Comparison of ENCODE assay signal across 8 cellular contexts in the genomic region with DNA sequence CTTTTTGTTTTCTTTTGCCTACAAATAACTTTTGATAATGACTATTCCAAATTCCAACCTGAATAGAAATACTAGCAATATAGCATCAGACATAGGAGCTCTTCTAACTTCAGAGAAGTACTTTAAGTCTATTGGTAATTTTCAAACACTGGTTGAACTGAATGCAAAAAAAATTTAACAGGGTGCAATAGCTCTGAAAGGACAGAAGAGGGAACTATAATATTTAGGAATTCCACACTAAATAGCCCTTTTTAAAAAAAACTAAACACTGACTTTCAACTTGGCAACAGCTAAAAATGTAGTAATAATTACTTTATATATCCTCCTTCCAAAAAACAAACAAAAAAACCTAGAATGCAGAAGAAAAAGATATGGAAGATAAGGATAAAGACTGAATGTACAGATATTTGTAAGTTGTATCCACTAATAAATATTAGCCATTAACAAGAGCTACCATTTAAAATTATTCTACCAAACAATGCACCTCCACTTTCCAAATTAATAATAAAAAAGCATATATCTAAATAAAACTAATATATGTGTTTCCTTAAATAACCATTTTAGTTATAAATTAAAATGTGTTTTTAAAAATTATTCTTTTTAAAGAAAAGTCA.
DNase-seq lines count a peak whose midpoint lies in the region; ATAC-seq and TF ChIP-seq lines count a peak whose summit lies in the region.

No MANE protein-coding gene starts in this region.

- H4K20me1 ChIP-seq in SU-DHL-6 (ENCODE audit: low read depth, low read length), result peaks cover 3% of the 10 kb centered on the region; the same call in 1 of the 2 replicates

- ATAC-seq in HG02870 (IDR thresholded peaks at IDR 0.05; ENCODE audit: unreplicated experiment) (no peak), HG02763 (IDR thresholded peaks at IDR 0.05; ENCODE audit: unreplicated experiment) (no peak)

- no peak overlapping the region for H3K9ac ChIP-seq in SU-DHL-6 (ENCODE audit: low read length)

- H2AFZ ChIP-seq in SU-DHL-6 (ENCODE audit: low read depth, low read length, severe bottlenecking), result no peak overlapping the region

- TF ChIP-seq CTCF in BE2C (IDR thresholded peaks at IDR 0.05; ENCODE audit: low read depth, low read length), result peak; percentile 57
- peak; percentile 41 for TF ChIP-seq CTCF in HFF-Myc (IDR thresholded peaks at IDR 0.05; ENCODE audit: low read depth, low read length, missing control alignments)
- TF ChIP-seq CTCF in SU-DHL-6 (IDR thresholded peaks at IDR 0.05; ENCODE audit: insufficient read depth, low read length, poor library complexity, severe bottlenecking), result peak; percentile 76

- DNase-seq in BE2C (no peak), HFF-Myc (ENCODE audit: extremely low read depth, low read depth) (no peak), germinal center (ENCODE audit: low spot score) (peak; percentile 27)
- no peak for DNase-seq in activated CD4-positive, alpha-beta T cell treated with anti-CD3 and anti-CD28 coated beads for 4 hours
- DNase-seq in stimulated activated CD4-positive, alpha-beta T cell treated with anti-CD3 and anti-CD28 coated beads, Interleukin-15, amount 100 ng/mL, for 24 hours, result no peak

- H3K9me2 ChIP-seq in SU-DHL-6 (replicated peaks; ENCODE audit: insufficient read depth, low read length), result no peaks in the 10 kb centered on the region

- peaks cover 88% of the 10 kb centered on the region for H3K79me2 ChIP-seq in SU-DHL-6 (ENCODE audit: insufficient read depth, low read length)

- no peaks in the 10 kb centered on the region; the same call in 1 of the 2 replicates for H3K4me1 ChIP-seq in BE2C

- H3K9me3 ChIP-seq in BE2C, result no peaks in the 10 kb centered on the region
- H3K9me3 ChIP-seq in SU-DHL-6 (ENCODE audit: insufficient read depth, low read length), result no peaks in the 10 kb centered on the region

- H3K4me3 ChIP-seq in BE2C (ENCODE audit: low read depth, low read length), result no peak overlapping the region
- no peak overlapping the region for H3K4me3 ChIP-seq in HFF-Myc (replicated peaks; ENCODE audit: low read depth, low read length)
- H3K4me3 ChIP-seq in SU-DHL-6 (ENCODE audit: insufficient read depth, low read length, poor library complexity, severe bottlenecking), result no peak overlapping the region

- H3K36me3 ChIP-seq in BE2C (no peaks in the 10 kb centered on the region), SU-DHL-6 (ENCODE audit: low read length) (peaks cover 2% of the 10 kb centered on the region; the same call in 1 of the 2 replicates)

- peaks cover 25% of the 10 kb centered on the region for H3F3A ChIP-seq in SU-DHL-6 (ENCODE audit: insufficient read depth)

- H3K27ac ChIP-seq in SU-DHL-6 (ENCODE audit: low read depth, low read length), result no peak overlapping the region

- H3K4me2 ChIP-seq in SU-DHL-6 (ENCODE audit: low read depth, low read length, poor library complexity, severe bottlenecking), result no peak overlapping the region

- H3K27me3 ChIP-seq in BE2C, result no peaks in the 10 kb centered on the region
- no peaks in the 10 kb centered on the region for H3K27me3 ChIP-seq in SU-DHL-6 (ENCODE audit: low read length)
